In genomic region chr5:12623408-12623807, GRCh38 we compare ENCODE assay signal across 19 cellular contexts.
"Had no signal": no experiment of that assay in that cellular context is flagged by ENCODE, and none has a peak within 500 bp of the region (broad histone marks: within the 10 kb centered on the region; RNA-seq: fewer than 3 reads in every experiment).

No MANE protein-coding gene starts in this region.

- H3K27me3 ChIP-seq: gastroesophageal sphincter, suprapubic skin, upper lobe of right lung had no signal

- H3K27ac Mint-ChIP-seq: activated CD4-positive, alpha-beta memory T cell treated with anti-CD3 and anti-CD28 coated beads, Interleukin-2, amount 10 ng/mL, durations not matched to agents 7 days and 5 days; activated CD4-positive, alpha-beta T cell treated with anti-CD3 and anti-CD28 coated beads for 36 hours; activated T-cell treated with anti-CD3 and anti-CD28 coated beads, Interleukin-2, amount 50 U/mL, for 24 hours; immature natural killer cell; nephron; stimulated activated naive CD8-positive, alpha-beta T cell treated with anti-CD3 and anti-CD28 coated beads, Interleukin-15, Interleukin-2, amounts not matched to agents 100 ng/mL and 50 ng/mL, for 24 hours; T-helper 17 cell had no signal

- ATAC-seq: activated CD4-positive, alpha-beta T cell treated with anti-CD3 and anti-CD28 coated beads for 36 hours; gastroesophageal sphincter; right cardiac atrium; T-helper 17 cell; upper lobe of right lung had no signal

- H3K36me3 ChIP-seq: gastroesophageal sphincter, suprapubic skin, upper lobe of right lung, WERI-Rb-1 had no signal

- H3K36me3 Mint-ChIP-seq: immature natural killer cell had no signal

- H3K9me3 ChIP-seq: upper lobe of right lung had no signal

- H3K27me3 Mint-ChIP-seq: activated CD4-positive, alpha-beta memory T cell treated with anti-CD3 and anti-CD28 coated beads, Interleukin-2, amount 10 ng/mL, durations not matched to agents 7 days and 5 days; activated CD4-positive, alpha-beta T cell treated with anti-CD3 and anti-CD28 coated beads for 36 hours; activated T-cell treated with anti-CD3 and anti-CD28 coated beads, Interleukin-2, amount 50 U/mL, for 24 hours; progenitor cell of endocrine pancreas; stimulated activated naive CD8-positive, alpha-beta T cell treated with anti-CD3 and anti-CD28 coated beads, Interleukin-15, Interleukin-2, amounts not matched to agents 100 ng/mL and 50 ng/mL, for 24 hours; T-helper 17 cell had no signal

- H3K4me1 ChIP-seq: gastroesophageal sphincter, suprapubic skin, upper lobe of right lung had no signal

- H3K4me1 Mint-ChIP-seq: activated CD4-positive, alpha-beta memory T cell treated with anti-CD3 and anti-CD28 coated beads, Interleukin-2, amount 10 ng/mL, durations not matched to agents 7 days and 5 days; activated CD4-positive, alpha-beta T cell treated with anti-CD3 and anti-CD28 coated beads for 36 hours; immature natural killer cell; nephron; T-helper 17 cell had no signal

- H3K4me3 Mint-ChIP-seq: activated CD4-positive, alpha-beta memory T cell treated with anti-CD3 and anti-CD28 coated beads, Interleukin-2, amount 10 ng/mL, durations not matched to agents 7 days and 5 days; activated CD4-positive, alpha-beta T cell treated with anti-CD3 and anti-CD28 coated beads for 36 hours; activated T-cell treated with anti-CD3 and anti-CD28 coated beads, Interleukin-2, amount 50 U/mL, for 24 hours; immature natural killer cell; nephron; stimulated activated naive CD8-positive, alpha-beta T cell treated with anti-CD3 and anti-CD28 coated beads, Interleukin-15, Interleukin-2, amounts not matched to agents 100 ng/mL and 50 ng/mL, for 24 hours; T-helper 17 cell had no signal

- H3K4me3 ChIP-seq: gastroesophageal sphincter, skin epidermis, suprapubic skin, upper lobe of right lung had no signal

- H3K27ac ChIP-seq: gastroesophageal sphincter, skin epidermis, suprapubic skin, upper lobe of right lung, WERI-Rb-1 had no signal

- DNase-seq: activated CD4-positive, alpha-beta memory T cell treated with anti-CD3 and anti-CD28 coated beads, Interleukin-2, amount 10 ng/mL, durations not matched to agents 7 days and 5 days; activated CD4-positive, alpha-beta T cell treated with anti-CD3 and anti-CD28 coated beads for 36 hours; activated naive CD4-positive, alpha-beta T cell treated with anti-CD3 and anti-CD28 coated beads, Interleukin-2, amount 50 U/mL, for 16 hours; activated T-cell treated with anti-CD3 and anti-CD28 coated beads, Interleukin-2, amount 50 U/mL, for 24 hours; immature natural killer cell; occipital lobe; right cardiac atrium; stimulated activated CD4-positive, alpha-beta T cell treated with anti-CD3 and anti-CD28 coated beads, Interleukin-15, amount 100 ng/mL, for 24 hours; stimulated activated CD4-positive, alpha-beta T cell treated with anti-CD3 and anti-CD28 coated beads, Interleukin-4, amount 100 ng/mL, for 24 hours; stimulated activated CD8-positive, alpha-beta memory T cell treated with anti-CD3 and anti-CD28 coated beads, Interleukin-4, amount 100 ng/mL, for 48 hours; T-helper 17 cell; upper lobe of right lung; WERI-Rb-1 had no signal
